18 cellular contexts compared by ENCODE assay signal in the genomic region with DNA sequence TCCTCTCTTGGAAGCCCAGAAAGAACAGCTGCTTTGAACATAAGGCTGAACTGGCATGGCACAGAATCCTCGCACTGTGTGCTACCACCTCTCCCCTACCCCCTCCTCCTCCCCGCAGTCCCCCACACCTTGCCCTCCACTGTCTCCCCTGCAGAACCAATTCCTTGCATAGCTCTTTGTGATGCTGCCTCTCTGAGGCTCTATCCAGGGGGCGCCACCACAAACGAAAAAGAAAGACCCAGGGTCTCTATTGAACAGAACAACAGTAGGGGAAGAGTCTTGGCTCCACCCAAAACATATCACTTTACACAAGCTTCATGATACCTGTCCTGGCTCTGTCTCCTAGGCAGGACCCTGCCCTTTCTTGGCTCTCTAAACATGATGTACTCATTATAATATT. TPM values are rescaled to one million over a fixed set of nuclear protein-coding genes. Genes with fewer than 3 reads are reported as not detected.
A peak's percentile ranks its signal among the peaks of the same experiment; 100 is the strongest.
DNase-seq lines count a peak whose midpoint lies in the region; ATAC-seq and TF ChIP-seq lines count a peak whose summit lies in the region.
"Had no signal": no experiment of that assay in that cellular context is flagged by ENCODE, and none has a peak within 500 bp of the region (broad histone marks: within the 10 kb centered on the region; RNA-seq: fewer than 3 reads in every experiment).

No MANE protein-coding gene starts in this region.

- no peaks in the 10 kb centered on the region for H3K27me3 ChIP-seq in A673 (replicated peaks; ENCODE audit: insufficient read depth, low read depth, low read length, poor library complexity)
- H3K27me3 ChIP-seq: foreskin keratinocyte, SJSA1 had no signal

- H3K9me3 ChIP-seq in A673 (ENCODE audit: low read depth, low read length, poor library complexity, severe bottlenecking): no peaks in the 10 kb centered on the region
- H3K9me3 ChIP-seq: SJSA1, suprapubic skin had no signal

- no peaks in the 10 kb centered on the region for H3K27me3 Mint-ChIP-seq in Calu3 (ENCODE audit: unreplicated experiment)
- no peaks in the 10 kb centered on the region for H3K27me3 Mint-ChIP-seq in chondrocyte (ENCODE audit: low read depth)

- H3K4me3 Mint-ChIP-seq in Calu3 (ENCODE audit: low read depth, unreplicated experiment) (no peak overlapping the region), chondrocyte (ENCODE audit: unreplicated experiment) (no peak overlapping the region)
- H3K4me3 Mint-ChIP-seq: CD4-positive, alpha-beta T cell had no signal

- H3K36me3 Mint-ChIP-seq in Calu3 (ENCODE audit: insufficient read depth, unreplicated experiment) (peaks cover 8% of the 10 kb centered on the region), chondrocyte (ENCODE audit: low read depth) (no peaks in the 10 kb centered on the region)

- H3K27ac ChIP-seq in A673 (ENCODE audit: low read depth, low read length, poor library complexity, severe bottlenecking): no peak overlapping the region
- H3K27ac ChIP-seq: foreskin keratinocyte, SJSA1, suprapubic skin had no signal

- H3K4me1 Mint-ChIP-seq in Calu3 (ENCODE audit: low read depth, unreplicated experiment) (peaks cover 23% of the 10 kb centered on the region), chondrocyte (ENCODE audit: low read depth) (peaks cover 13% of the 10 kb centered on the region)

- POLR2A ChIA-PET in A673 (lab: Charles Lee; ENCODE audit: low non-redundant PET): no interaction called here

- intact Hi-C loops in A673 (cut with micrococcal nuclease; ENCODE audit: unreplicated experiment): no loop called here
- intact Hi-C loops in Calu3 (cut with micrococcal nuclease; ENCODE audit: unreplicated experiment): loop anchor here (10.0 kb wide), 3 partner anchors 181 to 741 kb away; a partner anchor contains a TSS

- no TSS peak for BruUV-seq in A673 (replicated peaks; lab: Mats Ljungman, UMichigan)
- BruUV-seq in Calu3 (replicated peaks; lab: Mats Ljungman, UMichigan): no TSS peak

- no peak overlapping the region for H3K27ac Mint-ChIP-seq in Calu3 (ENCODE audit: unreplicated experiment)
- H3K27ac Mint-ChIP-seq in chondrocyte (ENCODE audit: unreplicated experiment): no peak overlapping the region
- H3K27ac Mint-ChIP-seq: activated naive CD4-positive, alpha-beta T cell treated with anti-CD3 and anti-CD28 coated beads, Interleukin-2, amount 50 U/mL, for 72 hours; CD4-positive, alpha-beta T cell had no signal

- H3K4me3 ChIP-seq in A673 (ENCODE audit: low read depth, low read length, poor library complexity, severe bottlenecking): no peak overlapping the region
- H3K4me3 ChIP-seq: SJSA1, suprapubic skin had no signal

- DNase-seq in A673 (ENCODE audit: low spot score) (no peak), Calu3 (peak; percentile 11), NAMALWA (ENCODE audit: low spot score) (peak; percentile 27), chondrocyte (ENCODE audit: low spot score) (no peak), NCI-H524 treated with DMSO at 0.1 percent for 48 hours (lab: John Stamatoyannopoulos, UW) (no peak)
- no peak for DNase-seq in stimulated activated CD4-positive, alpha-beta T cell treated with anti-CD3 and anti-CD28 coated beads, Interleukin-12 subunit alpha, Interleukin-12 subunit beta, amount 100 ng/mL, for 4 hours
- DNase-seq: effector CD4-positive, alpha-beta T cell; foreskin keratinocyte; NCI-H1092 had no signal

- ATAC-seq in GM21447 (IDR thresholded peaks at IDR 0.05; ENCODE audit: unreplicated experiment) (no peak), GM21515 (IDR thresholded peaks at IDR 0.05; ENCODE audit: unreplicated experiment) (no peak)
- ATAC-seq: activated naive CD4-positive, alpha-beta T cell treated with anti-CD3 and anti-CD28 coated beads, Interleukin-2, amount 50 U/mL, for 72 hours; foreskin keratinocyte had no signal

- CTCF ChIA-PET in A673 (lab: Charles Lee) (interaction anchor here (0.6 kb wide), 2 partner anchors 386 to 747 kb away, joined by 3 read pairs; no protein-coding TSS in a partner anchor), Calu3 (lab: Charles Lee) (interaction anchor here (0.7 to 1.2 kb wide), 2 partner anchors 256 to 1684 kb away, joined by 3 read pairs; no protein-coding TSS in a partner anchor)

- peak; percentile 55 for TF ChIP-seq CTCF in A673 (conservative IDR thresholded peaks at IDR 0.05; ENCODE audit: low read depth, low read length)
- no peak for TF ChIP-seq CTCF in Calu3 (IDR thresholded peaks at IDR 0.05; ENCODE audit: unreplicated experiment)
- peak; percentile 27 for TF ChIP-seq CTCF in chondrocyte (IDR thresholded peaks at IDR 0.05)

- no peaks in the 10 kb centered on the region for H3K36me3 ChIP-seq in A673 (ENCODE audit: insufficient read depth, low read length, poor library complexity, severe bottlenecking)
- H3K36me3 ChIP-seq: SJSA1, suprapubic skin had no signal

- H3K4me1 ChIP-seq in A673 (ENCODE audit: insufficient read depth, low read length, poor library complexity, severe bottlenecking): peaks cover 1% of the 10 kb centered on the region
- H3K4me1 ChIP-seq: suprapubic skin had no signal

- H3K9me3 Mint-ChIP-seq in Calu3 (ENCODE audit: low read depth, unreplicated experiment) (no peaks in the 10 kb centered on the region), chondrocyte (ENCODE audit: low read depth) (peaks cover 7% of the 10 kb centered on the region)
- H3K9me3 Mint-ChIP-seq: CD4-positive, alpha-beta T cell had no signal

RNA-seq across cellular contexts. Expression of a gene that starts 26.2 kb away (rescaled TPM):
- not detected in 2 replicates for total RNA-seq in A673 (2021)
- not detected in 2 replicates for total RNA-seq in Calu3 (2022)
- not detected in 3 replicates for total RNA-seq in chondrocyte
- total RNA-seq: activated naive CD4-positive, alpha-beta T cell treated with anti-CD3 and anti-CD28 coated beads, Interleukin-2, amount 50 U/mL, for 72 hours; bronchial epithelial cell; CD4-positive, alpha-beta T cell; foreskin keratinocyte; H4; lower leg skin; SJSA1; suprapubic skin had no signal

Comparison
In these comparisons a context has a peak if more than half of its experiments do, and no peak if none do; other contexts are left out.
1. DNase-seq: peak in Calu3 (single experiment) and NAMALWA (single experiment); none in A673 (single experiment), chondrocyte (single experiment), stimulated activated CD4-positive, alpha-beta T cell treated with anti-CD3 and anti-CD28 coated beads, Interleukin-12 subunit alpha, Interleukin-12 subunit beta, amount 100 ng/mL, for 4 hours (single experiment) and NCI-H524 treated with DMSO at 0.1 percent for 48 hours (single experiment).